1 cellular context compared by ENCODE assay signal in genomic region chr6:35178932-35179832, GRCh38.
TF ChIP-seq lines count a peak whose summit lies in the region.

No MANE protein-coding gene starts in this region.

TF ChIP-seq in H1, 55 proteins besides CTCF, POLR2A, EP300 and RAD21 (continued from another document):
- no peak for TF ChIP-seq JUND (IDR thresholded peaks at IDR 0.05; ENCODE audit: low read length)
